Comparison of ENCODE assay signal across 9 cellular contexts in genomic region chr6:165049362-165049761, GRCh38.
DNase-seq lines count a peak whose midpoint lies in the region; ATAC-seq and TF ChIP-seq lines count a peak whose summit lies in the region.
"Had no signal": no experiment of that assay in that cellular context is flagged by ENCODE, and none has a peak within 500 bp of the region (broad histone marks: within the 10 kb centered on the region; RNA-seq: fewer than 3 reads in every experiment).

No MANE protein-coding gene starts in this region.

- H3K36me3 Mint-ChIP-seq in activated T-cell treated with anti-CD3 and anti-CD28 coated beads, Interleukin-2, amount 50 U/mL, for 4 hours (ENCODE audit: insufficient read depth): no peaks in the 10 kb centered on the region

- no peaks in the 10 kb centered on the region for H3K4me1 ChIP-seq in lower lobe of right lung

- peak; percentile 69 for DNase-seq in DMS 273 (lab: John Stamatoyannopoulos, UW; ENCODE audit: unreplicated experiment)
- DNase-seq in DMS 273 treated with DMSO at 0.1 percent for 48 hours (lab: John Stamatoyannopoulos, UW): no peak
- peak; percentile 61 for DNase-seq in HT-29 (ENCODE audit: low spot score)
- DNase-seq in lower lobe of right lung: no peak
- no peak for DNase-seq in activated T-cell treated with anti-CD3 and anti-CD28 coated beads, Interleukin-2, amount 50 U/mL, for 4 hours
- no peak for DNase-seq in SW 1271 (lab: John Stamatoyannopoulos, UW)

- no peak for ATAC-seq in lower lobe of right lung
- no peak for ATAC-seq in HG03039 (IDR thresholded peaks at IDR 0.05; ENCODE audit: unreplicated experiment)
- ATAC-seq in activated T-cell treated with anti-CD3 and anti-CD28 coated beads, Interleukin-2, amount 50 U/mL, for 4 hours: no peak
- ATAC-seq: left colon had no signal

- no peaks in the 10 kb centered on the region for H3K27me3 Mint-ChIP-seq in activated T-cell treated with anti-CD3 and anti-CD28 coated beads, Interleukin-2, amount 50 U/mL, for 4 hours (ENCODE audit: low read depth)

- no peaks in the 10 kb centered on the region for H3K36me3 ChIP-seq in lower lobe of right lung

- H3K9me3 Mint-ChIP-seq in activated T-cell treated with anti-CD3 and anti-CD28 coated beads, Interleukin-2, amount 50 U/mL, for 4 hours: peaks cover 21% of the 10 kb centered on the region

- no peaks in the 10 kb centered on the region for H3K4me1 Mint-ChIP-seq in activated T-cell treated with anti-CD3 and anti-CD28 coated beads, Interleukin-2, amount 50 U/mL, for 4 hours (ENCODE audit: low read depth)

- intact Hi-C loops in lower lobe of right lung (cut with DNase I): no loop called here

- TF ChIP-seq CTCF in VCaP (conservative IDR thresholded peaks at IDR 0.05): peak; percentile 27; the same call in 1 of the 2 replicates
- peak; percentile 20 for TF ChIP-seq CTCF in lower lobe of right lung (IDR thresholded peaks at IDR 0.05)

- H3K27me3 ChIP-seq in lower lobe of right lung (ENCODE audit: low read depth): no peaks in the 10 kb centered on the region

- no peaks in the 10 kb centered on the region for H3K9me3 ChIP-seq in lower lobe of right lung

- no peak overlapping the region for H3K4me3 ChIP-seq in lower lobe of right lung

- H3K4me3 Mint-ChIP-seq in activated T-cell treated with anti-CD3 and anti-CD28 coated beads, Interleukin-2, amount 50 U/mL, for 4 hours: no peak overlapping the region

- H3K27ac ChIP-seq in VCaP (no peak overlapping the region), lower lobe of right lung (no peak overlapping the region)

Comparison
In these comparisons a context has a peak if more than half of its experiments do, and no peak if none do; other contexts are left out.
1. DNase-seq: peak in DMS 273 (single experiment) and HT-29 (single experiment); none in DMS 273 treated with DMSO at 0.1 percent for 48 hours (single experiment), lower lobe of right lung (single experiment), activated T-cell treated with anti-CD3 and anti-CD28 coated beads, Interleukin-2, amount 50 U/mL, for 4 hours (single experiment) and SW 1271 (0 of 2).